Comparison of ENCODE assay signal across 1 cellular context in the genomic region with DNA sequence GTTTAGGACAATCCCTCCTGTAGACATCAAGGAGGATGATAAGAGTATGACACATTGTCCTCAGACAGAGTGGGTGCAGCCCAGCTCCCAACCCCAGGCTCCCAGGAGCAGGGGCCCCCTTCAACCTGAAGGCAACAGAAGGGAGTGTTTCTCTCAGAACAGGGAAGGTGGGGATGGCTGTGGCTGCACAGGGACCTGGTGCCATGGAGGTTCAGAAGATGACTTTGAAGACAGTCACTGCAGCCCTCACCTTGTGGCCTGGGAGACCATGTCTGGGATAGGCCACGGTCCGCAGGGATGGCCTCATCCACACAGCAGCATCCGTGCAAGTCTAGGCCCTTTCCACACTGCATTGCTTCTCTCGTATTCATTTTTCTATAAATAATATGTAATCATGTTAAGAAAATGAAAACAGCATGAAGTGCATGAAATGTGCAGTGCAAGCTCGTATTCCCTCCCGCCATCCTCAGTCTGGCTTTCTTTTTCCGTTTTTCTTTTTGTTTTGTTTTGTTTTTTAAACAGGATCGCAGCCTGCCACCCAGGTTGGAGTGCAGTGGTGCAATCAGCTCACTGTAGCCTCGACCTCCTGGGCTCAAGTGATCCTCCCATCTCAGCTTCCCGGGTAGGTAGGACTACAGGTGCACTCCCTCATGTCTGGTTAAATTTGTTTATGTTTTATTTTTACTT.
TF ChIP-seq lines count a peak whose summit lies in the region.

No MANE protein-coding gene starts in this region.

TF ChIP-seq in GM23338, 12 proteins besides CTCF, POLR2A, EP300 and RAD21:
- no peak for TF ChIP-seq NANOG (IDR thresholded peaks at IDR 0.05; ENCODE audit: borderline replicate concordance)
- TF ChIP-seq JUNB (IDR thresholded peaks at IDR 0.05; ENCODE audit: unreplicated experiment): no peak
- TF ChIP-seq, protein P1, sequence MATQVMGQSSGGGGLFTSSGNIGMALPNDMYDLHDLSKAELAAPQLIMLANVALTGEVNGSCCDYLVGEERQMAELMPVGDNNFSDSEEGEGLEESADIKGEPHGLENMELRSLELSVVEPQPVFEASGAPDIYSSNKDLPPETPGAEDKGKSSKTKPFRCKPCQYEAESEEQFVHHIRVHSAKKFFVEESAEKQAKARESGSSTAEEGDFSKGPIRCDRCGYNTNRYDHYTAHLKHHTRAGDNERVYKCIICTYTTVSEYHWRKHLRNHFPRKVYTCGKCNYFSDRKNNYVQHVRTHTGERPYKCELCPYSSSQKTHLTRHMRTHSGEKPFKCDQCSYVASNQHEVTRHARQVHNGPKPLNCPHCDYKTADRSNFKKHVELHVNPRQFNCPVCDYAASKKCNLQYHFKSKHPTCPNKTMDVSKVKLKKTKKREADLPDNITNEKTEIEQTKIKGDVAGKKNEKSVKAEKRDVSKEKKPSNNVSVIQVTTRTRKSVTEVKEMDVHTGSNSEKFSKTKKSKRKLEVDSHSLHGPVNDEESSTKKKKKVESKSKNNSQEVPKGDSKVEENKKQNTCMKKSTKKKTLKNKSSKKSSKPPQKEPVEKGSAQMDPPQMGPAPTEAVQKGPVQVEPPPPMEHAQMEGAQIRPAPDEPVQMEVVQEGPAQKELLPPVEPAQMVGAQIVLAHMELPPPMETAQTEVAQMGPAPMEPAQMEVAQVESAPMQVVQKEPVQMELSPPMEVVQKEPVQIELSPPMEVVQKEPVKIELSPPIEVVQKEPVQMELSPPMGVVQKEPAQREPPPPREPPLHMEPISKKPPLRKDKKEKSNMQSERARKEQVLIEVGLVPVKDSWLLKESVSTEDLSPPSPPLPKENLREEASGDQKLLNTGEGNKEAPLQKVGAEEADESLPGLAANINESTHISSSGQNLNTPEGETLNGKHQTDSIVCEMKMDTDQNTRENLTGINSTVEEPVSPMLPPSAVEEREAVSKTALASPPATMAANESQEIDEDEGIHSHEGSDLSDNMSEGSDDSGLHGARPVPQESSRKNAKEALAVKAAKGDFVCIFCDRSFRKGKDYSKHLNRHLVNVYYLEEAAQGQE (IDR thresholded peaks at IDR 0.05; ENCODE audit: unreplicated experiment): no peak
- TF ChIP-seq, protein P2, sequence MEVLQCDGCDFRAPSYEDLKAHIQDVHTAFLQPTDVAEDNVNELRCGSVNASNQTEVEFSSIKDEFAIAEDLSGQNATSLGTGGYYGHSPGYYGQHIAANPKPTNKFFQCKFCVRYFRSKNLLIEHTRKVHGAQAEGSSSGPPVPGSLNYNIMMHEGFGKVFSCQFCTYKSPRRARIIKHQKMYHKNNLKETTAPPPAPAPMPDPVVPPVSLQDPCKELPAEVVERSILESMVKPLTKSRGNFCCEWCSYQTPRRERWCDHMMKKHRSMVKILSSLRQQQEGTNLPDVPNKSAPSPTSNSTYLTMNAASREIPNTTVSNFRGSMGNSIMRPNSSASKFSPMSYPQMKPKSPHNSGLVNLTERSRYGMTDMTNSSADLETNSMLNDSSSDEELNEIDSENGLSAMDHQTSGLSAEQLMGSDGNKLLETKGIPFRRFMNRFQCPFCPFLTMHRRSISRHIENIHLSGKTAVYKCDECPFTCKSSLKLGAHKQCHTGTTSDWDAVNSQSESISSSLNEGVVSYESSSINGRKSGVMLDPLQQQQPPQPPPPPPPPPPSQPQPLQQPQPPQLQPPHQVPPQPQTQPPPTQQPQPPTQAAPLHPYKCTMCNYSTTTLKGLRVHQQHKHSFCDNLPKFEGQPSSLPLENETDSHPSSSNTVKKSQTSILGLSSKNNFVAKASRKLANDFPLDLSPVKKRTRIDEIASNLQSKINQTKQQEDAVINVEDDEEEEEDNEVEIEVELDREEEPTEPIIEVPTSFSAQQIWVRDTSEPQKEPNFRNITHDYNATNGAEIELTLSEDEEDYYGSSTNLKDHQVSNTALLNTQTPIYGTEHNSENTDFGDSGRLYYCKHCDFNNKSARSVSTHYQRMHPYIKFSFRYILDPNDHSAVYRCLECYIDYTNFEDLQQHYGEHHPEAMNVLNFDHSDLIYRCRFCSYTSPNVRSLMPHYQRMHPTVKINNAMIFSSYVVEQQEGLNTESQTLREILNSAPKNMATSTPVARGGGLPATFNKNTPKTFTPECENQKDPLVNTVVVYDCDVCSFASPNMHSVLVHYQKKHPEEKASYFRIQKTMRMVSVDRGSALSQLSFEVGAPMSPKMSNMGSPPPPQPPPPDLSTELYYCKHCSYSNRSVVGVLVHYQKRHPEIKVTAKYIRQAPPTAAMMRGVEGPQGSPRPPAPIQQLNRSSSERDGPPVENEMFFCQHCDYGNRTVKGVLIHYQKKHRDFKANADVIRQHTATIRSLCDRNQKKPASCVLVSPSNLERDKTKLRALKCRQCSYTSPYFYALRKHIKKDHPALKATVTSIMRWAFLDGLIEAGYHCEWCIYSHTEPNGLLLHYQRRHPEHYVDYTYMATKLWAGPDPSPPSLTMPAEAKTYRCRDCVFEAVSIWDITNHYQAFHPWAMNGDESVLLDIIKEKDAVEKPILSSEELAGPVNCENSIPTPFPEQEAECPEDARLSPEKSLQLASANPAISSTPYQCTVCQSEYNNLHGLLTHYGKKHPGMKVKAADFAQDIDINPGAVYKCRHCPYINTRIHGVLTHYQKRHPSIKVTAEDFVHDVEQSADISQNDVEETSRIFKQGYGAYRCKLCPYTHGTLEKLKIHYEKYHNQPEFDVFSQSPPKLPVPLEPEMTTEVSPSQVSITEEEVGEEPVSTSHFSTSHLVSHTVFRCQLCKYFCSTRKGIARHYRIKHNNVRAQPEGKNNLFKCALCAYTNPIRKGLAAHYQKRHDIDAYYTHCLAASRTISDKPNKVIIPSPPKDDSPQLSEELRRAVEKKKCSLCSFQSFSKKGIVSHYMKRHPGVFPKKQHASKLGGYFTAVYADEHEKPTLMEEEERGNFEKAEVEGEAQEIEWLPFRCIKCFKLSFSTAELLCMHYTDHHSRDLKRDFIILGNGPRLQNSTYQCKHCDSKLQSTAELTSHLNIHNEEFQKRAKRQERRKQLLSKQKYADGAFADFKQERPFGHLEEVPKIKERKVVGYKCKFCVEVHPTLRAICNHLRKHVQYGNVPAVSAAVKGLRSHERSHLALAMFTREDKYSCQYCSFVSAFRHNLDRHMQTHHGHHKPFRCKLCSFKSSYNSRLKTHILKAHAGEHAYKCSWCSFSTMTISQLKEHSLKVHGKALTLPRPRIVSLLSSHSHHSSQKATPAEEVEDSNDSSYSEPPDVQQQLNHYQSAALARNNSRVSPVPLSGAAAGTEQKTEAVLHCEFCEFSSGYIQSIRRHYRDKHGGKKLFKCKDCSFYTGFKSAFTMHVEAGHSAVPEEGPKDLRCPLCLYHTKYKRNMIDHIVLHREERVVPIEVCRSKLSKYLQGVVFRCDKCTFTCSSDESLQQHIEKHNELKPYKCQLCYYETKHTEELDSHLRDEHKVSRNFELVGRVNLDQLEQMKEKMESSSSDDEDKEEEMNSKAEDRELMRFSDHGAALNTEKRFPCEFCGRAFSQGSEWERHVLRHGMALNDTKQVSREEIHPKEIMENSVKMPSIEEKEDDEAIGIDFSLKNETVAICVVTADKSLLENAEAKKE (CRISPR knock-in tag; IDR thresholded peaks at IDR 0.05): no peak
- TF ChIP-seq ZNF331 (CRISPR knock-in tag; IDR thresholded peaks at IDR 0.05; ENCODE audit: low read depth): no peak
- TF ChIP-seq, protein P3, sequence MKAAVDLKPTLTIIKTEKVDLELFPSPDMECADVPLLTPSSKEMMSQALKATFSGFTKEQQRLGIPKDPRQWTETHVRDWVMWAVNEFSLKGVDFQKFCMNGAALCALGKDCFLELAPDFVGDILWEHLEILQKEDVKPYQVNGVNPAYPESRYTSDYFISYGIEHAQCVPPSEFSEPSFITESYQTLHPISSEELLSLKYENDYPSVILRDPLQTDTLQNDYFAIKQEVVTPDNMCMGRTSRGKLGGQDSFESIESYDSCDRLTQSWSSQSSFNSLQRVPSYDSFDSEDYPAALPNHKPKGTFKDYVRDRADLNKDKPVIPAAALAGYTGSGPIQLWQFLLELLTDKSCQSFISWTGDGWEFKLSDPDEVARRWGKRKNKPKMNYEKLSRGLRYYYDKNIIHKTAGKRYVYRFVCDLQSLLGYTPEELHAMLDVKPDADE (IDR thresholded peaks at IDR 0.05): no peak
- no peak for TF ChIP-seq ZNF114 (CRISPR knock-in tag; IDR thresholded peaks at IDR 0.05)
- TF ChIP-seq EZH2phosphoT487 (IDR thresholded peaks at IDR 0.05; ENCODE audit: unreplicated experiment): no peak
- TF ChIP-seq EZH2 (IDR thresholded peaks at IDR 0.05; ENCODE audit: low read depth, unreplicated experiment): no peak
- TF ChIP-seq CREB1 (CRISPR knock-in tag; IDR thresholded peaks at IDR 0.05; ENCODE audit: low read depth): no peak
- TF ChIP-seq STAT1 (IDR thresholded peaks at IDR 0.05; ENCODE audit: unreplicated experiment): no peak
- no peak for TF ChIP-seq POLR2AphosphoS5 (IDR thresholded peaks at IDR 0.05; ENCODE audit: low read depth)
